Comparison of ENCODE assay signal across 1 cellular context in the genomic region with DNA sequence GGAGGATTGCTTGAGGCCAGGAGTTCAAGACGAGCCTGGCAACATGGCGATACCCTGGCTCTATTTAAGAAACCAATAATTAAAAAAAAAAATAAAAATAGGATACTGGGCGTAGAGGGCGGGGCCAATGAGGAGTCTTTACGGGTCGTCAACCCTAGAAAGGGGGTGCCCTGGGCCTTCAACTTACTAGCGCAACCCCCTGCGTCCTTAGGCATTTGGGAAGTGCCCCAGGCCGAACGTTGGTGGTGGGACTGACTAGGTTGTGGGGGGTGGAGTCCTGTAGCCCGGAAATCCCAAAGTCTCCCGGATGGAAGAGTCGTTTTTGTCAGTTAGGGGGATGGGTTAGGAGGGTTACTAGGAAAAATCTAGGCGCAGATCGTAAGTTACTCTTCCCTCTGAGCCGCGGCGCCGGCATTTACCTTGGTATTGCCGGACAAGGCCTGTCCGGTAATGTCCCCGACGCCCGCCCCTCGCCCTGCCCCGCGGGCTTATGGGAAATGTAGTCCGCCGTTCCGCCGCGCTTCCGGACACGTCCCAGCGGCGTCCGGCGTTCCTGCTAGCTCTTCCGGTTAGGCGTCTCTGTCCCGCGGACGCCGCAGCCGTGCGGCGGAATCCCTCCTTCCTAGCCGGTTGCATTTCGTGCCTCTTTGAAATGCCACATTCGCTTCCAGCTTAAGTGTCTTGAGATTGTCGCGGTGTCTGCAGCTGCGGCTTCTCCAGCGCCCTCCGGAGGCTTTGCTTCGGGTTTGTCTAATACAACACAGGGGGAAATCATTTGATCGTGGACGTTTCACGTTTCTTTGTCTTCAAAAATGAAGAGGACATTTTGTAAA.
A peak's percentile ranks its signal among the peaks of the same experiment; 100 is the strongest.
TF ChIP-seq lines count a peak whose summit lies in the region.

No MANE protein-coding gene starts in this region.

TF ChIP-seq in HepG2, 621 proteins besides CTCF, POLR2A, EP300 and RAD21 (continued from another document and continues in another):
- TF ChIP-seq, protein P1, sequence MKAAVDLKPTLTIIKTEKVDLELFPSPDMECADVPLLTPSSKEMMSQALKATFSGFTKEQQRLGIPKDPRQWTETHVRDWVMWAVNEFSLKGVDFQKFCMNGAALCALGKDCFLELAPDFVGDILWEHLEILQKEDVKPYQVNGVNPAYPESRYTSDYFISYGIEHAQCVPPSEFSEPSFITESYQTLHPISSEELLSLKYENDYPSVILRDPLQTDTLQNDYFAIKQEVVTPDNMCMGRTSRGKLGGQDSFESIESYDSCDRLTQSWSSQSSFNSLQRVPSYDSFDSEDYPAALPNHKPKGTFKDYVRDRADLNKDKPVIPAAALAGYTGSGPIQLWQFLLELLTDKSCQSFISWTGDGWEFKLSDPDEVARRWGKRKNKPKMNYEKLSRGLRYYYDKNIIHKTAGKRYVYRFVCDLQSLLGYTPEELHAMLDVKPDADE (CRISPR knock-in tag; IDR thresholded peaks at IDR 0.05), result no peak
- TF ChIP-seq MIER3 (CRISPR knock-in tag; IDR thresholded peaks at IDR 0.05; ENCODE audit: borderline replicate concordance) (no peak), KDM6A (CRISPR knock-in tag; IDR thresholded peaks at IDR 0.05; ENCODE audit: low read depth) (no peak), SATB2 (CRISPR knock-in tag; IDR thresholded peaks at IDR 0.05) (no peak), HOXA7 (CRISPR knock-in tag; IDR thresholded peaks at IDR 0.05) (no peak), GPN1 (CRISPR knock-in tag; IDR thresholded peaks at IDR 0.05; ENCODE audit: borderline replicate concordance) (no peak), ETV6 (CRISPR knock-in tag; conservative IDR thresholded peaks at IDR 0.05) (no peak; the same call in 1 of the 2 replicates), MBNL3 (CRISPR knock-in tag; conservative IDR thresholded peaks at IDR 0.05) (no peak), DNMT3B (CRISPR knock-in tag; conservative IDR thresholded peaks at IDR 0.05) (no peak), ZBTB1 (CRISPR knock-in tag; IDR thresholded peaks at IDR 0.05; ENCODE audit: borderline replicate concordance) (no peak), SOX6 (IDR thresholded peaks at IDR 0.05) (no peak), SOX6 (CRISPR knock-in tag; IDR thresholded peaks at IDR 0.05) (peak; percentile 60), NBN (conservative IDR thresholded peaks at IDR 0.05) (no peak), ARNT (IDR thresholded peaks at IDR 0.05) (no peak), ZNF674 (CRISPR knock-in tag; IDR thresholded peaks at IDR 0.05; ENCODE audit: low read depth) (no peak), HMG20B (CRISPR knock-in tag; conservative IDR thresholded peaks at IDR 0.05) (no peak), TCF7 (IDR thresholded peaks at IDR 0.05; ENCODE audit: low read depth) (no peak), TEAD3 (CRISPR knock-in tag; optimal IDR thresholded peaks at IDR 0.05; ENCODE audit: borderline replicate concordance) (peak; percentile 45), MTA3 (CRISPR knock-in tag; IDR thresholded peaks at IDR 0.05) (no peak), ZFYVE20 (CRISPR knock-in tag; IDR thresholded peaks at IDR 0.05; ENCODE audit: borderline replicate concordance, low read depth) (no peak), ERF (CRISPR knock-in tag; IDR thresholded peaks at IDR 0.05) (peak; percentile 77; the same call in 1 of the 2 replicates), ZNF441 (CRISPR knock-in tag; IDR thresholded peaks at IDR 0.05; ENCODE audit: borderline replicate concordance) (no peak), MAFK (conservative IDR thresholded peaks at IDR 0.05 in 1 of 2, IDR thresholded peaks at IDR 0.05 in 1 of 2; ENCODE audit: low read length in 2 of 2) (no peak), NFE2L2 (IDR thresholded peaks at IDR 0.05; ENCODE audit: low read length) (no peak), ZNF567 (CRISPR knock-in tag; IDR thresholded peaks at IDR 0.05; ENCODE audit: borderline replicate concordance) (no peak), PHF5A (CRISPR knock-in tag; IDR thresholded peaks at IDR 0.05; ENCODE audit: low read depth, unreplicated experiment) (no peak), SRSF4 (IDR thresholded peaks at IDR 0.05; ENCODE audit: low read depth, low read length, poor library complexity, severe bottlenecking) (no peak), ZFP1 (CRISPR knock-in tag; IDR thresholded peaks at IDR 0.05) (no peak), SRY (CRISPR knock-in tag; IDR thresholded peaks at IDR 0.05) (no peak), ZNF615 (CRISPR knock-in tag; IDR thresholded peaks at IDR 0.05; ENCODE audit: borderline replicate concordance) (no peak), ZNF33A (CRISPR knock-in tag; IDR thresholded peaks at IDR 0.05; ENCODE audit: borderline replicate concordance) (0 out of 2 replicates have a peak, but pooled peaks have one; percentile 31), NR2F1 (CRISPR knock-in tag; IDR thresholded peaks at IDR 0.05) (no peak), ZNF350 (CRISPR knock-in tag; IDR thresholded peaks at IDR 0.05; ENCODE audit: borderline replicate concordance, low read depth) (no peak)
- TF ChIP-seq, protein P2, sequence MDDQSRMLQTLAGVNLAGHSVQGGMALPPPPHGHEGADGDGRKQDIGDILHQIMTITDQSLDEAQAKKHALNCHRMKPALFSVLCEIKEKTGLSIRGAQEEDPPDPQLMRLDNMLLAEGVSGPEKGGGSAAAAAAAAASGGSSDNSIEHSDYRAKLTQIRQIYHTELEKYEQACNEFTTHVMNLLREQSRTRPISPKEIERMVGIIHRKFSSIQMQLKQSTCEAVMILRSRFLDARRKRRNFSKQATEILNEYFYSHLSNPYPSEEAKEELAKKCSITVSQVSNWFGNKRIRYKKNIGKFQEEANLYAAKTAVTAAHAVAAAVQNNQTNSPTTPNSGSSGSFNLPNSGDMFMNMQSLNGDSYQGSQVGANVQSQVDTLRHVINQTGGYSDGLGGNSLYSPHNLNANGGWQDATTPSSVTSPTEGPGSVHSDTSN (CRISPR knock-in tag; IDR thresholded peaks at IDR 0.05; ENCODE audit: borderline replicate concordance), result no peak
- TF ChIP-seq, protein P3, sequence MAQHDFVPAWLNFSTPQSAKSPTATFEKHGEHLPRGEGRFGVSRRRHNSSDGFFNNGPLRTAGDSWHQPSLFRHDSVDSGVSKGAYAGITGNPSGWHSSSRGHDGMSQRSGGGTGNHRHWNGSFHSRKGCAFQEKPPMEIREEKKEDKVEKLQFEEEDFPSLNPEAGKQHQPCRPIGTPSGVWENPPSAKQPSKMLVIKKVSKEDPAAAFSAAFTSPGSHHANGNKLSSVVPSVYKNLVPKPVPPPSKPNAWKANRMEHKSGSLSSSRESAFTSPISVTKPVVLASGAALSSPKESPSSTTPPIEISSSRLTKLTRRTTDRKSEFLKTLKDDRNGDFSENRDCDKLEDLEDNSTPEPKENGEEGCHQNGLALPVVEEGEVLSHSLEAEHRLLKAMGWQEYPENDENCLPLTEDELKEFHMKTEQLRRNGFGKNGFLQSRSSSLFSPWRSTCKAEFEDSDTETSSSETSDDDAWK (CRISPR knock-in tag; IDR thresholded peaks at IDR 0.05), result no peak
- TF ChIP-seq, protein P4, sequence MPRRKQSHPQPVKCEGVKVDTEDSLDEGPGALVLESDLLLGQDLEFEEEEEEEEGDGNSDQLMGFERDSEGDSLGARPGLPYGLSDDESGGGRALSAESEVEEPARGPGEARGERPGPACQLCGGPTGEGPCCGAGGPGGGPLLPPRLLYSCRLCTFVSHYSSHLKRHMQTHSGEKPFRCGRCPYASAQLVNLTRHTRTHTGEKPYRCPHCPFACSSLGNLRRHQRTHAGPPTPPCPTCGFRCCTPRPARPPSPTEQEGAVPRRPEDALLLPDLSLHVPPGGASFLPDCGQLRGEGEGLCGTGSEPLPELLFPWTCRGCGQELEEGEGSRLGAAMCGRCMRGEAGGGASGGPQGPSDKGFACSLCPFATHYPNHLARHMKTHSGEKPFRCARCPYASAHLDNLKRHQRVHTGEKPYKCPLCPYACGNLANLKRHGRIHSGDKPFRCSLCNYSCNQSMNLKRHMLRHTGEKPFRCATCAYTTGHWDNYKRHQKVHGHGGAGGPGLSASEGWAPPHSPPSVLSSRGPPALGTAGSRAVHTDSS (CRISPR knock-in tag; conservative IDR thresholded peaks at IDR 0.05), result no peak
- TF ChIP-seq, protein P5, sequence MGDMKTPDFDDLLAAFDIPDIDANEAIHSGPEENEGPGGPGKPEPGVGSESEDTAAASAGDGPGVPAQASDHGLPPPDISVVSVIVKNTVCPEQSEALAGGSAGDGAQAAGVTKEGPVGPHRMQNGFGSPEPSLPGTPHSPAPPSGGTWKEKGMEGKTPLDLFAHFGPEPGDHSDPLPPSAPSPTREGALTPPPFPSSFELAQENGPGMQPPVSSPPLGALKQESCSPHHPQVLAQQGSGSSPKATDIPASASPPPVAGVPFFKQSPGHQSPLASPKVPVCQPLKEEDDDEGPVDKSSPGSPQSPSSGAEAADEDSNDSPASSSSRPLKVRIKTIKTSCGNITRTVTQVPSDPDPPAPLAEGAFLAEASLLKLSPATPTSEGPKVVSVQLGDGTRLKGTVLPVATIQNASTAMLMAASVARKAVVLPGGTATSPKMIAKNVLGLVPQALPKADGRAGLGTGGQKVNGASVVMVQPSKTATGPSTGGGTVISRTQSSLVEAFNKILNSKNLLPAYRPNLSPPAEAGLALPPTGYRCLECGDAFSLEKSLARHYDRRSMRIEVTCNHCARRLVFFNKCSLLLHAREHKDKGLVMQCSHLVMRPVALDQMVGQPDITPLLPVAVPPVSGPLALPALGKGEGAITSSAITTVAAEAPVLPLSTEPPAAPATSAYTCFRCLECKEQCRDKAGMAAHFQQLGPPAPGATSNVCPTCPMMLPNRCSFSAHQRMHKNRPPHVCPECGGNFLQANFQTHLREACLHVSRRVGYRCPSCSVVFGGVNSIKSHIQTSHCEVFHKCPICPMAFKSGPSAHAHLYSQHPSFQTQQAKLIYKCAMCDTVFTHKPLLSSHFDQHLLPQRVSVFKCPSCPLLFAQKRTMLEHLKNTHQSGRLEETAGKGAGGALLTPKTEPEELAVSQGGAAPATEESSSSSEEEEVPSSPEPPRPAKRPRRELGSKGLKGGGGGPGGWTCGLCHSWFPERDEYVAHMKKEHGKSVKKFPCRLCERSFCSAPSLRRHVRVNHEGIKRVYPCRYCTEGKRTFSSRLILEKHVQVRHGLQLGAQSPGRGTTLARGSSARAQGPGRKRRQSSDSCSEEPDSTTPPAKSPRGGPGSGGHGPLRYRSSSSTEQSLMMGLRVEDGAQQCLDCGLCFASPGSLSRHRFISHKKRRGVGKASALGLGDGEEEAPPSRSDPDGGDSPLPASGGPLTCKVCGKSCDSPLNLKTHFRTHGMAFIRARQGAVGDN (CRISPR knock-in tag; IDR thresholded peaks at IDR 0.05), result peak; percentile 69; the same call in 1 of the 2 replicates
- TF ChIP-seq, protein P6, sequence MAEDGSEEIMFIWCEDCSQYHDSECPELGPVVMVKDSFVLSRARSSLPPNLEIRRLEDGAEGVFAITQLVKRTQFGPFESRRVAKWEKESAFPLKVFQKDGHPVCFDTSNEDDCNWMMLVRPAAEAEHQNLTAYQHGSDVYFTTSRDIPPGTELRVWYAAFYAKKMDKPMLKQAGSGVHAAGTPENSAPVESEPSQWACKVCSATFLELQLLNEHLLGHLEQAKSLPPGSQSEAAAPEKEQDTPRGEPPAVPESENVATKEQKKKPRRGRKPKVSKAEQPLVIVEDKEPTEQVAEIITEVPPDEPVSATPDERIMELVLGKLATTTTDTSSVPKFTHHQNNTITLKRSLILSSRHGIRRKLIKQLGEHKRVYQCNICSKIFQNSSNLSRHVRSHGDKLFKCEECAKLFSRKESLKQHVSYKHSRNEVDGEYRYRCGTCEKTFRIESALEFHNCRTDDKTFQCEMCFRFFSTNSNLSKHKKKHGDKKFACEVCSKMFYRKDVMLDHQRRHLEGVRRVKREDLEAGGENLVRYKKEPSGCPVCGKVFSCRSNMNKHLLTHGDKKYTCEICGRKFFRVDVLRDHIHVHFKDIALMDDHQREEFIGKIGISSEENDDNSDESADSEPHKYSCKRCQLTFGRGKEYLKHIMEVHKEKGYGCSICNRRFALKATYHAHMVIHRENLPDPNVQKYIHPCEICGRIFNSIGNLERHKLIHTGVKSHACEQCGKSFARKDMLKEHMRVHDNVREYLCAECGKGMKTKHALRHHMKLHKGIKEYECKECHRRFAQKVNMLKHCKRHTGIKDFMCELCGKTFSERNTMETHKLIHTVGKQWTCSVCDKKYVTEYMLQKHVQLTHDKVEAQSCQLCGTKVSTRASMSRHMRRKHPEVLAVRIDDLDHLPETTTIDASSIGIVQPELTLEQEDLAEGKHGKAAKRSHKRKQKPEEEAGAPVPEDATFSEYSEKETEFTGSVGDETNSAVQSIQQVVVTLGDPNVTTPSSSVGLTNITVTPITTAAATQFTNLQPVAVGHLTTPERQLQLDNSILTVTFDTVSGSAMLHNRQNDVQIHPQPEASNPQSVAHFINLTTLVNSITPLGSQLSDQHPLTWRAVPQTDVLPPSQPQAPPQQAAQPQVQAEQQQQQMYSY (CRISPR knock-in tag; IDR thresholded peaks at IDR 0.05), result no peak
- TF ChIP-seq, protein P7, sequence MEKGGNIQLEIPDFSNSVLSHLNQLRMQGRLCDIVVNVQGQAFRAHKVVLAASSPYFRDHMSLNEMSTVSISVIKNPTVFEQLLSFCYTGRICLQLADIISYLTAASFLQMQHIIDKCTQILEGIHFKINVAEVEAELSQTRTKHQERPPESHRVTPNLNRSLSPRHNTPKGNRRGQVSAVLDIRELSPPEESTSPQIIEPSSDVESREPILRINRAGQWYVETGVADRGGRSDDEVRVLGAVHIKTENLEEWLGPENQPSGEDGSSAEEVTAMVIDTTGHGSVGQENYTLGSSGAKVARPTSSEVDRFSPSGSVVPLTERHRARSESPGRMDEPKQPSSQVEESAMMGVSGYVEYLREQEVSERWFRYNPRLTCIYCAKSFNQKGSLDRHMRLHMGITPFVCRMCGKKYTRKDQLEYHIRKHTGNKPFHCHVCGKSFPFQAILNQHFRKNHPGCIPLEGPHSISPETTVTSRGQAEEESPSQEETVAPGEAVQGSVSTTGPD (CRISPR knock-in tag; IDR thresholded peaks at IDR 0.05), result 0 out of 2 replicates have a peak, but pooled peaks have one; percentile 37
- TF ChIP-seq, protein P8, sequence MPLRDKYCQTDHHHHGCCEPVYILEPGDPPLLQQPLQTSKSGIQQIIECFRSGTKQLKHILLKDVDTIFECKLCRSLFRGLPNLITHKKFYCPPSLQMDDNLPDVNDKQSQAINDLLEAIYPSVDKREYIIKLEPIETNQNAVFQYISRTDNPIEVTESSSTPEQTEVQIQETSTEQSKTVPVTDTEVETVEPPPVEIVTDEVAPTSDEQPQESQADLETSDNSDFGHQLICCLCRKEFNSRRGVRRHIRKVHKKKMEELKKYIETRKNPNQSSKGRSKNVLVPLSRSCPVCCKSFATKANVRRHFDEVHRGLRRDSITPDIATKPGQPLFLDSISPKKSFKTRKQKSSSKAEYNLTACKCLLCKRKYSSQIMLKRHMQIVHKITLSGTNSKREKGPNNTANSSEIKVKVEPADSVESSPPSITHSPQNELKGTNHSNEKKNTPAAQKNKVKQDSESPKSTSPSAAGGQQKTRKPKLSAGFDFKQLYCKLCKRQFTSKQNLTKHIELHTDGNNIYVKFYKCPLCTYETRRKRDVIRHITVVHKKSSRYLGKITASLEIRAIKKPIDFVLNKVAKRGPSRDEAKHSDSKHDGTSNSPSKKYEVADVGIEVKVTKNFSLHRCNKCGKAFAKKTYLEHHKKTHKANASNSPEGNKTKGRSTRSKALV (CRISPR knock-in tag; IDR thresholded peaks at IDR 0.05), result 0 out of 2 replicates have a peak, but pooled peaks have one; percentile 40
- TF ChIP-seq, protein P9, sequence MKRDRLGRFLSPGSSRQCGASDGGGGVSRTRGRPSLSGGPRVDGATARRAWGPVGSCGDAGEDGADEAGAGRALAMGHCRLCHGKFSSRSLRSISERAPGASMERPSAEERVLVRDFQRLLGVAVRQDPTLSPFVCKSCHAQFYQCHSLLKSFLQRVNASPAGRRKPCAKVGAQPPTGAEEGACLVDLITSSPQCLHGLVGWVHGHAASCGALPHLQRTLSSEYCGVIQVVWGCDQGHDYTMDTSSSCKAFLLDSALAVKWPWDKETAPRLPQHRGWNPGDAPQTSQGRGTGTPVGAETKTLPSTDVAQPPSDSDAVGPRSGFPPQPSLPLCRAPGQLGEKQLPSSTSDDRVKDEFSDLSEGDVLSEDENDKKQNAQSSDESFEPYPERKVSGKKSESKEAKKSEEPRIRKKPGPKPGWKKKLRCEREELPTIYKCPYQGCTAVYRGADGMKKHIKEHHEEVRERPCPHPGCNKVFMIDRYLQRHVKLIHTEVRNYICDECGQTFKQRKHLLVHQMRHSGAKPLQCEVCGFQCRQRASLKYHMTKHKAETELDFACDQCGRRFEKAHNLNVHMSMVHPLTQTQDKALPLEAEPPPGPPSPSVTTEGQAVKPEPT (CRISPR knock-in tag; IDR thresholded peaks at IDR 0.05; ENCODE audit: low read depth), result no peak
